In genomic region chr3:36907911-36908646, GRCh38 we compare ENCODE assay signal across 8 cellular contexts. TPM values are rescaled to one million over a fixed set of nuclear protein-coding genes. Genes with fewer than 3 reads are reported as not detected.
DNase-seq lines count a peak whose midpoint lies in the region; ATAC-seq, FAIRE-seq and TF ChIP-seq lines count a peak whose summit lies in the region.

No MANE protein-coding gene starts in this region.

- H3K4me3 ChIP-seq in coronary artery: peak overlapping the region; percentile 70

- peaks cover 29% of the 10 kb centered on the region for H3K4me1 Mint-ChIP-seq in mesothelial cell of epicardium
- H3K4me1 Mint-ChIP-seq in stimulated activated memory B cell treated with anti-CD40 and anti-IgM and Interleukin-4, amounts not matched to agents 10 μg/mL and 1 μg/mL and 100 μg/mL, for 72 hours: peaks cover 60% of the 10 kb centered on the region

- FAIRE-seq in D721Med (lab: Jason Lieb, UNC): no peak

- H3K9me3 Mint-ChIP-seq in mesothelial cell of epicardium: no peaks in the 10 kb centered on the region
- no peaks in the 10 kb centered on the region for H3K9me3 Mint-ChIP-seq in stimulated activated memory B cell treated with anti-CD40 and anti-IgM and Interleukin-4, amounts not matched to agents 10 μg/mL and 1 μg/mL and 100 μg/mL, for 72 hours

- H3K36me3 Mint-ChIP-seq in mesothelial cell of epicardium: peaks cover 14% of the 10 kb centered on the region
- no peaks in the 10 kb centered on the region for H3K36me3 Mint-ChIP-seq in stimulated activated memory B cell treated with anti-CD40 and anti-IgM and Interleukin-4, amounts not matched to agents 10 μg/mL and 1 μg/mL and 100 μg/mL, for 72 hours

- H3K27ac Mint-ChIP-seq in mesothelial cell of epicardium: peak overlapping the region; percentile 80
- peak overlapping the region; percentile 86 for H3K27ac Mint-ChIP-seq in stimulated activated memory B cell treated with anti-CD40 and anti-IgM and Interleukin-4, amounts not matched to agents 10 μg/mL and 1 μg/mL and 100 μg/mL, for 72 hours

- TF ChIP-seq POLR2A in GM19193 (IDR thresholded peaks at IDR 0.05; ENCODE audit: extremely low read depth, insufficient read depth, insufficient read length): peak; percentile 55

- TF ChIP-seq CTCF in coronary artery (IDR thresholded peaks at IDR 0.05) (no peak), mesothelial cell of epicardium (IDR thresholded peaks at IDR 0.05; ENCODE audit: unreplicated experiment) (no peak), D721Med (IDR thresholded peaks at IDR 0.05; ENCODE audit: insufficient read depth, missing control alignments) (no peak)

- peak overlapping the region; percentile 3 to 70 for H3K27ac ChIP-seq in coronary artery

- peak; percentile 64 for ATAC-seq in stimulated activated memory B cell treated with anti-CD40 and anti-IgM and Interleukin-4, amounts not matched to agents 10 μg/mL and 1 μg/mL and 100 μg/mL, for 72 hours
- ATAC-seq in HG02938 (IDR thresholded peaks at IDR 0.05; ENCODE audit: unreplicated experiment): no peak

- H3K4me3 Mint-ChIP-seq in mesothelial cell of epicardium: peak overlapping the region; percentile 32
- H3K4me3 Mint-ChIP-seq in stimulated activated memory B cell treated with anti-CD40 and anti-IgM and Interleukin-4, amounts not matched to agents 10 μg/mL and 1 μg/mL and 100 μg/mL, for 72 hours: peak overlapping the region; percentile 85

- DNase-seq in LoVo (ENCODE audit: low spot score) (peak; percentile 77), coronary artery (ENCODE audit: low spot score) (no peak), mesothelial cell of epicardium (ENCODE audit: low spot score in 2 of 2, unreplicated experiment in 2 of 2) (no peak), D721Med (ENCODE audit: insufficient read length, low spot score) (no peak)
- DNase-seq in activated CD4-positive, alpha-beta T cell treated with anti-CD3 and anti-CD28 coated beads for 48 hours: peak; percentile 71

- H3K27me3 Mint-ChIP-seq in mesothelial cell of epicardium (ENCODE audit: low read depth): no peaks in the 10 kb centered on the region
- no peaks in the 10 kb centered on the region for H3K27me3 Mint-ChIP-seq in stimulated activated memory B cell treated with anti-CD40 and anti-IgM and Interleukin-4, amounts not matched to agents 10 μg/mL and 1 μg/mL and 100 μg/mL, for 72 hours

RNA-seq across cellular contexts. Expression of gene TRANK1, which starts 36.8 kb away (rescaled TPM):
- 68.3 to 80.4 TPM (median 76.8 TPM) in 3 replicates for total RNA-seq in mesothelial cell of epicardium

Comparison
In these comparisons a context has a peak if more than half of its experiments do, and no peak if none do; other contexts are left out.
1. DNase-seq: peak in LoVo (single experiment) and activated CD4-positive, alpha-beta T cell treated with anti-CD3 and anti-CD28 coated beads for 48 hours (single experiment); none in coronary artery (single experiment), mesothelial cell of epicardium (0 of 2) and D721Med (single experiment).